In the genomic region with DNA sequence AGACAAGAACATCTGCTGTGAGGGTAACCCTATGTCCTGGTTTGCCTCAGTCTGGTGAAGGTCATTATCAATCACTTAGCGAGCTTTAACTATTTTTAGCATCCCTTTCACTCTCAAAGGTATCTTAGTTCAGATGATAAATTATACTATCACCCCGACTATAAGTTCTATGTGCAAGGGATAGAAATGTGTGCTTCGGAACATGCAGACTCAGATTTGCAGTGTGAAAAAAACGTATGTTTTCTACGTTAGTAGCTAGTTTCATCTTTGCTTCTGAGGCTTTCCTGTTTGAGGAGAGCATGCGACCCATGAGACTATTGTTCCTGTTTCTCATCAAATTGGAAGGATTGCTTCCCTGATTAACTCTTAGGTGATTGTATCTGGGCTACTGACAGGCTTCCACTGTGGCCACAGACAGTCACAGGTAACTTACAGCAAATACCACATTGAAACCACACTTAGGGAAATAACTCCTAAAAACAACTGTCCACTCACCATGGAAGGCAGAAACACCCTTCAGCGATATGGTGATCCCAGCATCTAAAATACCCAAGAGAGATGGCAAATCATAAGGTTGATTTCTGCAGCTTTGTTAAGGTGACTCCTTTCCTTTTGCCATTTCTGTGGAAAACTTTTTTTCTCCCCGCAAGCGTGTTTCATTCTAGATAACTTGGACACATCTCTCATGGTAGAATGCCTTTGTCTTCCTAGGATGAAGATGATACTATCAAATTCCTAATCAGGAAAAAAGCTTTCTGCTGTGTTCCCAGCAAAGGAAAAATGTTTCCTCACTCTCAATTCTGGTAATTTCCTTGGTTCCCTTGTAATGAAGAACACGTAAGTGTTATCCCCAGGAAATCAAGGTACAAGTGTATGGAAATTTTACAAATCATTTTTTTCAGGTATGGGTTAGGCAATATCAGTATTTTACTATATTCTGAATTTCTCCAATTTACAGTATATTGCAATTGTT, we compare ENCODE assay signal across 1 cellular context.
TF ChIP-seq lines count a peak whose summit lies in the region.

No MANE protein-coding gene starts in this region.

TF ChIP-seq in GM23338, 12 proteins besides CTCF, POLR2A, EP300 and RAD21 (continued from another document):
- TF ChIP-seq ZNF462 (CRISPR knock-in tag; IDR thresholded peaks at IDR 0.05) (no peak), CREB1 (CRISPR knock-in tag; IDR thresholded peaks at IDR 0.05; ENCODE audit: low read depth) (no peak)
